1 cellular context compared by ENCODE assay signal in the genomic region with DNA sequence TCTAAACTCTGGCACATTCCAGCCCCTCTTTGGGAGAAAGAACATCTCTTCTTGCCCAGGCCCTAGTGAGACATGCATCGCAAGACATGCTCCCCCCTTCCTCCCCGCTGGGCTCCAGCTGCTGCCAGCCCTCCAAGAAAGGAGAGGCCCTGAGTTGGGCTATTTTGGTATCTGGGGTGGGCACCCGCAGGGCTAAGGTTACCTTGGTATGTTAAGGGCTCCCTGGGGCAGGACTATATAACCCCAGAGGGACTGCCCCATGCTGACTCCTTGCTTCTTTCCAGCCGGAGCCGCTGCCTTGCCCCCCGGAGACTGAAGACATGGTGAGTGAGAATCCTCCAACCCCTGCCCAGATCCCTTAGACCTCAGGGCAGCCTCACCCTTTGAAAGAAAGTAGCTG.
TF ChIP-seq lines count a peak whose summit lies in the region.

A gene with protein sequence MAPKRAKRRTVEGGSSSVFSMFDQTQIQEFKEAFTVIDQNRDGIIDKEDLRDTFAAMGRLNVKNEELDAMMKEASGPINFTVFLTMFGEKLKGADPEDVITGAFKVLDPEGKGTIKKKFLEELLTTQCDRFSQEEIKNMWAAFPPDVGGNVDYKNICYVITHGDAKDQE (plus strand): TSS at position 265 of the 400 bp plus-strand sequence. CDS start 56 bp downstream, at position 321.

TF ChIP-seq in H1, 55 proteins besides CTCF, POLR2A, EP300 and RAD21:
- TF ChIP-seq SRF (IDR thresholded peaks at IDR 0.05; ENCODE audit: low read depth, low read length) (no peak), TEAD4 (IDR thresholded peaks at IDR 0.05; ENCODE audit: low read depth, low read length) (no peak), CTBP2 (IDR thresholded peaks at IDR 0.05; ENCODE audit: borderline replicate concordance, insufficient read depth, insufficient read length, low read length) (no peak), ASH2L (IDR thresholded peaks at IDR 0.05; ENCODE audit: low read length) (no peak), RFX5 (IDR thresholded peaks at IDR 0.05; ENCODE audit: borderline replicate concordance, low read depth, low read length) (no peak), TBP (IDR thresholded peaks at IDR 0.05; ENCODE audit: low read depth, low read length) (no peak), YY1 (IDR thresholded peaks at IDR 0.05; ENCODE audit: low read depth, low read length) (no peak), NRF1 (IDR thresholded peaks at IDR 0.05; ENCODE audit: low read depth, low read length) (no peak), SAP30 (IDR thresholded peaks at IDR 0.05; ENCODE audit: insufficient read depth, insufficient replicate concordance, low read length) (no peak), TCF12 (IDR thresholded peaks at IDR 0.05; ENCODE audit: low read depth, low read length) (no peak), JUND (IDR thresholded peaks at IDR 0.05; ENCODE audit: low read length) (no peak), KDM4A (IDR thresholded peaks at IDR 0.05; ENCODE audit: low read depth, low read length, severe bottlenecking) (no peak), BCL11A (IDR thresholded peaks at IDR 0.05; ENCODE audit: low read depth in 2 of 2, low read length in 2 of 2) (no peak), MAX (IDR thresholded peaks at IDR 0.05) (no peak), SIX5 (IDR thresholded peaks at IDR 0.05; ENCODE audit: low read depth, low read length) (no peak)
